In genomic region chr11:110173775-110174644, GRCh38 we compare ENCODE assay signal across 8 cellular contexts.
DNase-seq lines count a peak whose midpoint lies in the region; ATAC-seq, FAIRE-seq and TF ChIP-seq lines count a peak whose summit lies in the region.

No MANE protein-coding gene starts in this region.

- H3K4me3 ChIP-seq in AG04450 (ENCODE audit: low read depth, low read length) (no peak overlapping the region), kidney (ENCODE audit: low read length in 2 of 2) (peak overlapping the region; percentile 18 to 24)

- POLR2A ChIA-PET in AG04450 (lab: Yijun Ruan, JAX) = no interaction called here
- POLR2A ChIA-PET in WTC11 (lab: Charles Lee) = no interaction called here

- H3K36me3 Mint-ChIP-seq in WTC11 = no peaks in the 10 kb centered on the region

- H3K4me3 Mint-ChIP-seq in WTC11 = peak overlapping the region; percentile 40

- TF ChIP-seq CTCF in AG04450 (IDR thresholded peaks at IDR 0.05; ENCODE audit: low read depth, low read length) = peak; percentile 82
- peak; percentile 66; the same call in 1 of the 2 replicates for TF ChIP-seq CTCF in WTC11 (IDR thresholded peaks at IDR 0.05)
- peak; percentile 66 for TF ChIP-seq CTCF in kidney (IDR thresholded peaks at IDR 0.05; ENCODE audit: borderline replicate concordance, extremely low read depth, insufficient read depth)

- no peak overlapping the region for H3K9ac ChIP-seq in kidney (ENCODE audit: low read length in 2 of 2)

- no peaks in the 10 kb centered on the region for H3K36me3 ChIP-seq in kidney (ENCODE audit: control insufficient read depth in 1 of 2, insufficient read depth in 2 of 2, low read length in 2 of 2)

- intact Hi-C loops in kidney (cut with DNase I) = no loop called here

- peaks cover 0 to 19% of the 10 kb centered on the region in 2 donors for H3K4me1 ChIP-seq in kidney (ENCODE audit: control insufficient read depth in 1 of 2, insufficient read depth in 1 of 2, low read depth in 1 of 2, low read length in 2 of 2)

- H3K9me3 ChIP-seq in AG04450 (ENCODE audit: control insufficient read depth, insufficient read depth, low read length) (no peaks in the 10 kb centered on the region), kidney (ENCODE audit: control insufficient read depth in 1 of 2, low read length in 2 of 2) (no peaks in the 10 kb centered on the region)

- FAIRE-seq in HTR-8/SVneo (lab: Jason Lieb, UNC) = no peak
- FAIRE-seq in kidney (lab: Jason Lieb, UNC) = peak; percentile 44

- H3K4me1 Mint-ChIP-seq in WTC11 = peaks cover 40% of the 10 kb centered on the region

- no peaks in the 10 kb centered on the region for H3K9me3 Mint-ChIP-seq in WTC11

- no peaks in the 10 kb centered on the region for H3K27me3 ChIP-seq in AG04450 (ENCODE audit: control insufficient read depth, insufficient read depth, low read length)

- peak overlapping the region; percentile 64 for H3K27ac Mint-ChIP-seq in WTC11

- peak; percentile 70 for ATAC-seq in GM18909 (IDR thresholded peaks at IDR 0.05; ENCODE audit: poor library complexity, unreplicated experiment)
- ATAC-seq in WTC11 = peak; percentile 86

- DNase-seq in AG04450 (ENCODE audit: low read depth, low spot score) (no peak), HTR-8/SVneo (ENCODE audit: insufficient read length, low spot score) (peak; percentile 49), WTC11 (ENCODE audit: low spot score) (peak; percentile 85), caudate nucleus (lab: John Stamatoyannopoulos, UW) (peak in 36 of 61 donors; percentile 15 to 74 (median 42)), kidney (no peak), NCI-H187 (lab: John Stamatoyannopoulos, UW) (no peak)
- DNase-seq in stimulated activated CD4-positive, alpha-beta T cell treated with anti-CD3 and anti-CD28 coated beads, Interleukin-1b, Interleukin-23, amount 100 ng/mL, for 48 hours = peak; percentile 57

- CTCF ChIA-PET in AG04450 (lab: Charles Lee) = interaction anchor here (0.5 to 3.5 kb wide), 14 partner anchors 8 to 1259 kb away, joined by 3 to 18 read pairs (median 4); no protein-coding TSS in a partner anchor
- CTCF ChIA-PET in WTC11 (lab: Charles Lee) = no interaction called here

- no peak overlapping the region for H3K27ac ChIP-seq in AG04450 (ENCODE audit: low read depth, low read length)
- no peak overlapping the region for H3K27ac ChIP-seq in caudate nucleus (ENCODE audit: low read depth, low read length)
- no peak overlapping the region for H3K27ac ChIP-seq in kidney (ENCODE audit: low read depth in 2 of 2, low read length in 2 of 2)

- peaks cover 9% of the 10 kb centered on the region for H3K27me3 Mint-ChIP-seq in WTC11 (ENCODE audit: low read depth)

TF ChIP-seq in WTC11, 78 proteins besides CTCF, POLR2A, EP300 and RAD21:
- TF ChIP-seq TEAD1 (CRISPR knock-in tag; IDR thresholded peaks at IDR 0.05) (0 out of 2 replicates have a peak, but pooled peaks have one; percentile 20), E2F5 (CRISPR knock-in tag; IDR thresholded peaks at IDR 0.05) (no peak)

Comparison
In these comparisons a context has a peak if more than half of its experiments do, and no peak if none do; other contexts are left out.
1. DNase-seq: peak in HTR-8/SVneo (single experiment), WTC11 (single experiment), caudate nucleus (36 of 61) and stimulated activated CD4-positive, alpha-beta T cell treated with anti-CD3 and anti-CD28 coated beads, Interleukin-1b, Interleukin-23, amount 100 ng/mL, for 48 hours (single experiment); none in AG04450 (single experiment), kidney (single experiment) and NCI-H187 (0 of 2).
2. Peak in every context shown above with its lines, with median percentiles within 50 percentile points of each other: CTCF ChIP-seq.